In genomic region chr4:114272226-114272625, GRCh38 we compare ENCODE assay signal across 10 cellular contexts.
DNase-seq lines count a peak whose midpoint lies in the region; ATAC-seq and TF ChIP-seq lines count a peak whose summit lies in the region.
"Had no signal": no experiment of that assay in that cellular context is flagged by ENCODE, and none has a peak within 500 bp of the region (broad histone marks: within the 10 kb centered on the region; RNA-seq: fewer than 3 reads in every experiment).

No MANE protein-coding gene starts in this region.

- TF ChIP-seq POLR2A in esophagus squamous epithelium (IDR thresholded peaks at IDR 0.05) = no peak

- H3K27ac ChIP-seq in RWPE1 (no peak overlapping the region), left ventricle myocardium inferior (replicated peaks) (no peak overlapping the region), esophagus squamous epithelium (no peak overlapping the region)

- H3K36me3 ChIP-seq in left ventricle myocardium inferior (no peaks in the 10 kb centered on the region), esophagus squamous epithelium (no peaks in the 10 kb centered on the region)

- H3K9me3 ChIP-seq in left ventricle myocardium inferior (replicated peaks) = no peaks in the 10 kb centered on the region
- no peaks in the 10 kb centered on the region for H3K9me3 ChIP-seq in esophagus squamous epithelium

- peak; percentile 86 for ATAC-seq in esophagus mucosa
- no peak for ATAC-seq in HG03442 (IDR thresholded peaks at IDR 0.05; ENCODE audit: unreplicated experiment)

- intact Hi-C loops in left ventricle myocardium inferior (cut with micrococcal nuclease) = no loop called here
- intact Hi-C loops in esophagus squamous epithelium (cut with DNase I) = no loop called here

- CTCF ChIA-PET in RWPE1 (lab: Yijun Ruan, JAX) = no interaction called here

- no peak overlapping the region for H3K4me3 ChIP-seq in GM12865 (ENCODE audit: low read depth, low read length)
- no peak overlapping the region for H3K4me3 ChIP-seq in retinal pigment epithelial cell (ENCODE audit: low read length)
- H3K4me3 ChIP-seq in left ventricle myocardium inferior = no peak overlapping the region
- H3K4me3 ChIP-seq in esophagus squamous epithelium = no peak overlapping the region

- TF ChIP-seq CTCF in GM12865 (IDR thresholded peaks at IDR 0.05; ENCODE audit: insufficient read depth, low read depth, low read length, missing control alignments) (no peak), RWPE1 (conservative IDR thresholded peaks at IDR 0.05; ENCODE audit: low read depth) (no peak), retinal pigment epithelial cell (conservative IDR thresholded peaks at IDR 0.05; ENCODE audit: low read depth, low read length) (no peak), left ventricle myocardium inferior (IDR thresholded peaks at IDR 0.05; ENCODE audit: borderline replicate concordance) (no peak), esophagus squamous epithelium (IDR thresholded peaks at IDR 0.05) (no peak)

- POLR2A ChIA-PET in RWPE1 (lab: Yijun Ruan, JAX; ENCODE audit: low non-redundant PET) = no interaction called here

- H3K27me3 ChIP-seq in left ventricle myocardium inferior (ENCODE audit: low read depth) = no peaks in the 10 kb centered on the region
- no peaks in the 10 kb centered on the region for H3K27me3 ChIP-seq in esophagus squamous epithelium

- no peaks in the 10 kb centered on the region for H3K4me1 ChIP-seq in left ventricle myocardium inferior
- peaks cover 0 to 12% (median 0%) of the 10 kb centered on the region in 3 donors for H3K4me1 ChIP-seq in esophagus squamous epithelium

- DNase-seq in GM12865 (ENCODE audit: low read depth) (peak; percentile 3), RWPE1 (ENCODE audit: low spot score) (peak; percentile 57), retinal pigment epithelial cell (ENCODE audit: low read depth) (peak; percentile 82), left ventricle myocardium inferior (no peak), T1000 (lab: John Stamatoyannopoulos, UW) (no peak), esophagus squamous epithelium (lab: John Stamatoyannopoulos, UW) (no peak)
- DNase-seq: activated effector memory CD4-positive, alpha-beta T cell treated with anti-CD3 and anti-CD28 coated beads, Interleukin-2, amount 50 U/mL, for 16 hours; midbrain had no signal

Comparison
In these comparisons a context has a peak if more than half of its experiments do, and no peak if none do; other contexts are left out.
1. DNase-seq: peak in GM12865 (single experiment), RWPE1 (single experiment) and retinal pigment epithelial cell (single experiment); none in left ventricle myocardium inferior (single experiment), T1000 (single experiment) and esophagus squamous epithelium (single experiment).